ENCODE assay signal across 8 cellular contexts in genomic region chr10:132187421-132188138, GRCh38. TPM values are rescaled to one million over a fixed set of nuclear protein-coding genes. Genes with fewer than 3 reads are reported as not detected.
DNase-seq lines count a peak whose midpoint lies in the region; ATAC-seq, FAIRE-seq and TF ChIP-seq lines count a peak whose summit lies in the region.

No MANE protein-coding gene starts in this region.

- peaks cover 0 to 8% of the 10 kb centered on the region in 2 experiments for H3K36me3 ChIP-seq in mesenchymal stem cell (ENCODE audit: control insufficient read depth in 1 of 2, insufficient read depth in 2 of 2, low read depth in 1 of 2, low read length in 2 of 2)

- H2BK12ac ChIP-seq in mesenchymal stem cell (ENCODE audit: low read length in 2 of 2), result no peak overlapping the region

- H2BK5ac ChIP-seq in mesenchymal stem cell (ENCODE audit: low read depth, low read length, poor library complexity, severe bottlenecking), result no peak overlapping the region

- peaks cover 52 to 62% of the 10 kb centered on the region in 2 experiments for H3K27me3 ChIP-seq in mesenchymal stem cell (ENCODE audit: control insufficient read depth in 1 of 2, insufficient read depth in 1 of 2, low read length in 2 of 2)

- H3K14ac ChIP-seq in mesenchymal stem cell (ENCODE audit: low read length in 2 of 2), result no peak overlapping the region

- H3K18ac ChIP-seq in mesenchymal stem cell (ENCODE audit: low read depth in 1 of 2, low read length in 2 of 2), result no peak overlapping the region

- H3K9ac ChIP-seq in mesenchymal stem cell (ENCODE audit: low read length), result peak overlapping the region; percentile 72

- peak overlapping the region; percentile 25 for H3K4me3 Mint-ChIP-seq in natural killer cell
- no peak overlapping the region for H3K4me3 Mint-ChIP-seq in natural killer cell treated with Interleukin-12 subunit alpha and Interleukin-12 subunit beta and Interleukin-15 and Interleukin-18, amount 100 ng/mL, for 72 hours

- H3K4ac ChIP-seq in mesenchymal stem cell (ENCODE audit: low read depth in 1 of 2, low read length in 2 of 2), result no peak overlapping the region

- H3K4me2 ChIP-seq in mesenchymal stem cell (ENCODE audit: low read length, poor library complexity, severe bottlenecking), result peak overlapping the region; percentile 59

- peaks cover 43 to 47% of the 10 kb centered on the region in 2 donors for H3K27me3 Mint-ChIP-seq in natural killer cell (ENCODE audit: low read depth in 2 of 2)
- peaks cover 38% of the 10 kb centered on the region in 2 donors for H3K27me3 Mint-ChIP-seq in natural killer cell treated with Interleukin-12 subunit alpha and Interleukin-12 subunit beta and Interleukin-15 and Interleukin-18, amount 100 ng/mL, for 72 hours

- no peak overlapping the region for H2AK5ac ChIP-seq in mesenchymal stem cell (ENCODE audit: low read length, severe bottlenecking)

- intact Hi-C loops in natural killer cell (cut with micrococcal nuclease), result no loop called here

- H3K4me1 Mint-ChIP-seq in natural killer cell, result peaks cover 0 to 12% of the 10 kb centered on the region in 2 donors
- peaks cover 0 to 6% of the 10 kb centered on the region in 2 donors for H3K4me1 Mint-ChIP-seq in natural killer cell treated with Interleukin-12 subunit alpha and Interleukin-12 subunit beta and Interleukin-15 and Interleukin-18, amount 100 ng/mL, for 72 hours (ENCODE audit: low read depth in 2 of 2)

- no peaks in the 10 kb centered on the region for H3K9me3 ChIP-seq in mesenchymal stem cell (ENCODE audit: control insufficient read depth, low read length)

- no peak for TF ChIP-seq CTCF in natural killer cell (IDR thresholded peaks at IDR 0.05)
- TF ChIP-seq CTCF in cardiac fibroblast (IDR thresholded peaks at IDR 0.05; ENCODE audit: low read depth, low read length), result no peak
- TF ChIP-seq CTCF in omental fat pad (IDR thresholded peaks at IDR 0.05), result no peak

- H3K4me1 ChIP-seq in mesenchymal stem cell (ENCODE audit: control insufficient read depth, insufficient read depth, low read depth, low read length), result peaks cover 27% of the 10 kb centered on the region

- no peak overlapping the region for H3K27ac Mint-ChIP-seq in natural killer cell
- H3K27ac Mint-ChIP-seq in natural killer cell treated with Interleukin-12 subunit alpha and Interleukin-12 subunit beta and Interleukin-15 and Interleukin-18, amount 100 ng/mL, for 72 hours, result no peak overlapping the region

- H3K79me1 ChIP-seq in mesenchymal stem cell (replicated peaks; ENCODE audit: low read length, poor library complexity, severe bottlenecking), result no peaks in the 10 kb centered on the region

- H2BK120ac ChIP-seq in mesenchymal stem cell (ENCODE audit: low read depth, low read length), result no peak overlapping the region

- ATAC-seq in natural killer cell (peak in 1 of 3 donors; percentile 6), omental fat pad (ENCODE audit: low FRiP score) (no peak)
- ATAC-seq in natural killer cell treated with Interleukin-12 subunit alpha and Interleukin-12 subunit beta and Interleukin-15 and Interleukin-18, amount 100 ng/mL, for 72 hours, result no peak

- FAIRE-seq in urothelium cell line (lab: Jason Lieb, UNC), result no peak

- H3K27ac ChIP-seq in mesenchymal stem cell (ENCODE audit: low read length, poor library complexity, severe bottlenecking), result no peak overlapping the region

- H3K9me3 Mint-ChIP-seq in natural killer cell, result no peaks in the 10 kb centered on the region
- no peaks in the 10 kb centered on the region for H3K9me3 Mint-ChIP-seq in natural killer cell treated with Interleukin-12 subunit alpha and Interleukin-12 subunit beta and Interleukin-15 and Interleukin-18, amount 100 ng/mL, for 72 hours

- H3K4me3 ChIP-seq in cardiac fibroblast (replicated peaks in 1 of 2; ENCODE audit: low read depth in 2 of 2, low read length in 2 of 2), result peak overlapping the region; percentile 51 to 58
- peak overlapping the region; percentile 52 to 66 for H3K4me3 ChIP-seq in mesenchymal stem cell (ENCODE audit: insufficient read depth in 1 of 2, low read depth in 1 of 2, low read length in 2 of 2)

- 9% methylated on average over 38 of the region's 59 CpGs for WGBS in mesenchymal stem cell

- H4K8ac ChIP-seq in mesenchymal stem cell (ENCODE audit: low read length), result no peak overlapping the region

- H4K91ac ChIP-seq in mesenchymal stem cell (ENCODE audit: low read length), result no peak overlapping the region

- H3K23ac ChIP-seq in mesenchymal stem cell (ENCODE audit: low read length in 2 of 2), result no peak overlapping the region

- no peak overlapping the region for H2AFZ ChIP-seq in mesenchymal stem cell (ENCODE audit: low read depth, low read length)

- DNase-seq in natural killer cell (no peak), cardiac fibroblast (ENCODE audit: low read depth in 2 of 2) (no peak), mesenchymal stem cell (no peak), urothelium cell line (ENCODE audit: low spot score) (peak; percentile 25), HUDEP-2 (lab: John Stamatoyannopoulos, UW; ENCODE audit: unreplicated experiment in 76 of 76) (no peak), NCI-H2171 treated with DMSO at 0.1 percent for 48 hours (lab: John Stamatoyannopoulos, UW) (no peak), omental fat pad (ENCODE audit: low spot score) (no peak)
- DNase-seq in natural killer cell treated with Interleukin-12 subunit alpha and Interleukin-12 subunit beta and Interleukin-15 and Interleukin-18, amount 100 ng/mL, for 72 hours (ENCODE audit: low spot score), result no peak

- H3K36me3 Mint-ChIP-seq in natural killer cell, result no peaks in the 10 kb centered on the region
- no peaks in the 10 kb centered on the region for H3K36me3 Mint-ChIP-seq in natural killer cell treated with Interleukin-12 subunit alpha and Interleukin-12 subunit beta and Interleukin-15 and Interleukin-18, amount 100 ng/mL, for 72 hours

- H2BK15ac ChIP-seq in mesenchymal stem cell (ENCODE audit: low read depth, poor library complexity, severe bottlenecking), result no peak overlapping the region

RNA-seq across cellular contexts. Expression of gene DPYSL4, which starts 0.8 kb away (rescaled TPM):
- total RNA-seq in natural killer cell, result 1 to 10 TPM in 2 of 3 donors, under 1 TPM in 1; 0.40 to 1.3 (median 1.0) TPM
- total RNA-seq in natural killer cell treated with Interleukin-12 subunit alpha and Interleukin-12 subunit beta and Interleukin-15 and Interleukin-18, amount 100 ng/mL, for 72 hours, result 10 to 100 TPM in 1 of 2 donors, 1 to 10 TPM in 1; 6.5 to 19.2 TPM
- 3.9 TPM for polyA plus RNA-seq in mesenchymal stem cell (2013, experiment 1 of 2)
- polyA plus RNA-seq in mesenchymal stem cell (2013, experiment 2 of 2), result 3.5 TPM
- total RNA-seq in omental fat pad, result 1 to 10 TPM in 1 of 4 donors, under 1 TPM in 3; 0.69 to 3.0 (median 0.81) TPM
